Comparison of ENCODE assay signal across 1 cellular context in genomic region chr2:74846481-74846880, GRCh38.
A peak's percentile ranks its signal among the peaks of the same experiment; 100 is the strongest.
TF ChIP-seq lines count a peak whose summit lies in the region.

No MANE protein-coding gene starts in this region.

TF ChIP-seq in HepG2, 621 proteins besides CTCF, POLR2A, EP300 and RAD21 (continued from another document):
- no peak for TF ChIP-seq PRDM10 (CRISPR knock-in tag; IDR thresholded peaks at IDR 0.05; ENCODE audit: low read depth)
- no peak for TF ChIP-seq AHDC1 (CRISPR knock-in tag; IDR thresholded peaks at IDR 0.05; ENCODE audit: borderline replicate concordance)
- TF ChIP-seq AKAP8 (CRISPR knock-in tag; IDR thresholded peaks at IDR 0.05), result peak; percentile 66; the same call in 1 of the 2 replicates
- TF ChIP-seq ZNF121 (CRISPR knock-in tag; IDR thresholded peaks at IDR 0.05), result peak; percentile 90
- no peak for TF ChIP-seq PRMT3 (CRISPR knock-in tag; IDR thresholded peaks at IDR 0.05; ENCODE audit: borderline replicate concordance, low read depth)
- TF ChIP-seq RARG (CRISPR knock-in tag; IDR thresholded peaks at IDR 0.05; ENCODE audit: low read depth), result no peak
- TF ChIP-seq CCAR2 (optimal IDR thresholded peaks at IDR 0.05; ENCODE audit: low read depth, low read length), result no peak
- 0 out of 2 replicates have a peak, but pooled peaks have one; percentile 12 for TF ChIP-seq ZNF670 (CRISPR knock-in tag; IDR thresholded peaks at IDR 0.05; ENCODE audit: borderline replicate concordance)
- no peak for TF ChIP-seq ZBTB7A (CRISPR knock-in tag; IDR thresholded peaks at IDR 0.05)
- TF ChIP-seq ZNF691 (CRISPR knock-in tag; IDR thresholded peaks at IDR 0.05; ENCODE audit: borderline replicate concordance, low read depth), result no peak
- TF ChIP-seq ZNF780A (CRISPR knock-in tag; IDR thresholded peaks at IDR 0.05), result no peak
- no peak for TF ChIP-seq ZNF274 (CRISPR knock-in tag; IDR thresholded peaks at IDR 0.05)
